In genomic region chr1:248791010-248791409, GRCh38 we compare ENCODE assay signal across 25 cellular contexts. TPM values are rescaled to one million over a fixed set of nuclear protein-coding genes. Genes with fewer than 3 reads are reported as not detected.
DNase-seq lines count a peak whose midpoint lies in the region; ATAC-seq and TF ChIP-seq lines count a peak whose summit lies in the region.
"Had no signal": no experiment of that assay in that cellular context is flagged by ENCODE, and none has a peak within 500 bp of the region (broad histone marks: within the 10 kb centered on the region; RNA-seq: fewer than 3 reads in every experiment).

No MANE protein-coding gene starts in this region.

- H3K27me3 Mint-ChIP-seq in activated B cell treated with CpG ODN at 0.5 μM for 24 hours, result no peaks in the 10 kb centered on the region
- no peaks in the 10 kb centered on the region for H3K27me3 Mint-ChIP-seq in stimulated activated naive B cell treated with anti-CD40 and anti-IgM and Interleukin-4, amounts not matched to agents 10 μg/mL and 1 μg/mL and 100 μg/mL, for 72 hours

- no peak overlapping the region for H3K4me3 Mint-ChIP-seq in activated B cell treated with CpG ODN at 0.5 μM for 24 hours
- no peak overlapping the region for H3K4me3 Mint-ChIP-seq in stimulated activated naive B cell treated with anti-CD40 and anti-IgM and Interleukin-4, amounts not matched to agents 10 μg/mL and 1 μg/mL and 100 μg/mL, for 72 hours
- H3K4me3 Mint-ChIP-seq: CD4-positive, CD25-positive, alpha-beta regulatory T cell; GM23338 had no signal

- no peaks in the 10 kb centered on the region for H3K36me3 ChIP-seq in mucosa of descending colon (ENCODE audit: low read depth)

- H3K4me3 ChIP-seq in mucosa of descending colon, result no peak overlapping the region
- H3K4me3 ChIP-seq in foreskin fibroblast (ENCODE audit: low read depth in 1 of 2, low read length in 2 of 2), result no peak overlapping the region
- H3K4me3 ChIP-seq: GM23338 had no signal

- CTCF ChIA-PET in activated B cell treated with CpG ODN at 0.5 μM for 24 hours (lab: Charles Lee), result interaction anchor here (0.6 to 2.8 kb wide), 2 partner anchors 14 to 50 kb away, joined by 3 to 20 read pairs; no protein-coding TSS in a partner anchor

- H3K9me3 Mint-ChIP-seq in activated B cell treated with CpG ODN at 0.5 μM for 24 hours, result peaks cover 9% of the 10 kb centered on the region
- H3K9me3 Mint-ChIP-seq in stimulated activated naive B cell treated with anti-CD40 and anti-IgM and Interleukin-4, amounts not matched to agents 10 μg/mL and 1 μg/mL and 100 μg/mL, for 72 hours, result peaks cover 8 to 14% of the 10 kb centered on the region in 2 donors

- peaks cover 11% of the 10 kb centered on the region for H3K36me3 Mint-ChIP-seq in activated B cell treated with CpG ODN at 0.5 μM for 24 hours (ENCODE audit: low read depth)
- peaks cover 7 to 11% of the 10 kb centered on the region in 2 donors for H3K36me3 Mint-ChIP-seq in stimulated activated naive B cell treated with anti-CD40 and anti-IgM and Interleukin-4, amounts not matched to agents 10 μg/mL and 1 μg/mL and 100 μg/mL, for 72 hours
- H3K36me3 Mint-ChIP-seq: CD4-positive, CD25-positive, alpha-beta regulatory T cell had no signal

- POLR2A ChIA-PET in activated B cell treated with CpG ODN at 0.5 μM for 24 hours (lab: Charles Lee), result interaction anchor here (3.0 kb wide), 1 partner anchor 14 kb away, joined by 22 read pairs; no protein-coding TSS in a partner anchor

- H3K4me1 ChIP-seq in mucosa of descending colon (ENCODE audit: low read depth), result peaks cover 11% of the 10 kb centered on the region

- TF ChIP-seq CTCF in activated B cell treated with CpG ODN at 0.5 μM for 24 hours (IDR thresholded peaks at IDR 0.05) (no peak), mucosa of descending colon (IDR thresholded peaks at IDR 0.05) (no peak), foreskin fibroblast (IDR thresholded peaks at IDR 0.05; ENCODE audit: low read depth, low read length) (no peak)

- H3K9me3 ChIP-seq in mucosa of descending colon, result no peaks in the 10 kb centered on the region

- ATAC-seq in activated B cell treated with CpG ODN at 0.5 μM for 24 hours (ENCODE audit: low read depth), result no peak
- peak; percentile 31 for ATAC-seq in mucosa of descending colon
- ATAC-seq in stimulated activated naive B cell treated with anti-CD40 and anti-IgM and Interleukin-4, amounts not matched to agents 10 μg/mL and 1 μg/mL and 100 μg/mL, for 72 hours (replicated peaks), result no peak
- ATAC-seq: GM23338, SK-N-SH treated with all-trans-retinoic acid at 6 μM for 48 hours had no signal

- intact Hi-C loops in activated B cell treated with CpG ODN at 0.5 μM for 24 hours (cut with micrococcal nuclease), result loop anchor here (5.0 kb wide), 1 partner anchor 39 kb away; no protein-coding TSS in a partner anchor
- intact Hi-C loops in mucosa of descending colon (cut with DNase I, micrococcal nuclease), result no loop called here

- peaks cover 58% of the 10 kb centered on the region for H3K4me1 Mint-ChIP-seq in activated B cell treated with CpG ODN at 0.5 μM for 24 hours
- peaks cover 30 to 62% of the 10 kb centered on the region in 2 donors for H3K4me1 Mint-ChIP-seq in stimulated activated naive B cell treated with anti-CD40 and anti-IgM and Interleukin-4, amounts not matched to agents 10 μg/mL and 1 μg/mL and 100 μg/mL, for 72 hours
- H3K4me1 Mint-ChIP-seq: CD4-positive, CD25-positive, alpha-beta regulatory T cell; GM23338 had no signal

- DNase-seq in NCI-H146 (lab: John Stamatoyannopoulos, UW), result peak; percentile 8
- DNase-seq in NCI-H146 treated with DMSO at 0.1 percent for 48 hours (lab: John Stamatoyannopoulos, UW; ENCODE audit: unreplicated experiment), result no peak
- DNase-seq in activated B cell treated with CpG ODN at 0.5 μM for 24 hours, result no peak
- no peak for DNase-seq in mucosa of descending colon
- DNase-seq in stimulated activated naive B cell treated with anti-CD40 and anti-IgM and Interleukin-4, amounts not matched to agents 10 μg/mL and 1 μg/mL and 100 μg/mL, for 72 hours, result no peak
- no peak for DNase-seq in effector CD4-positive, alpha-beta T cell
- no peak for DNase-seq in foreskin fibroblast
- no peak for DNase-seq in NCI-H526 treated with DMSO at 0.1 percent for 48 hours (lab: John Stamatoyannopoulos, UW)
- DNase-seq: AML-193; CD4-positive, CD25-positive, alpha-beta regulatory T cell; COR-L47; GDM1; IMR-90; Karpas-422; NCI-H1417 treated with DMSO at 0.1 percent for 48 hours; NCI-H2029 treated with DMSO at 0.1 percent for 48 hours; NCI-H2171 treated with DMSO at 0.1 percent for 48 hours; NCI-H446; NCI-H748 treated with DMSO at 0.1 percent for 48 hours; NK-92 treated with Interleukin-12 subunit alpha and Interleukin-12 subunit beta, amount 100 ng/mL, for 24 hours; SHP77 treated with DMSO at 0.1 percent for 48 hours had no signal

- H3K27ac Mint-ChIP-seq in activated B cell treated with CpG ODN at 0.5 μM for 24 hours, result peak overlapping the region; percentile 93
- peak overlapping the region; percentile 25 for H3K27ac Mint-ChIP-seq in stimulated activated naive B cell treated with anti-CD40 and anti-IgM and Interleukin-4, amounts not matched to agents 10 μg/mL and 1 μg/mL and 100 μg/mL, for 72 hours
- H3K27ac Mint-ChIP-seq: CD4-positive, CD25-positive, alpha-beta regulatory T cell; GM23338 had no signal

RNA-seq across cellular contexts. Expression of gene SH3BP5L, which starts 34.7 kb away (rescaled TPM):
- total RNA-seq in activated B cell treated with CpG ODN at 0.5 μM for 24 hours, result 26.3 and 27.3 TPM in 2 replicates
- total RNA-seq in mucosa of descending colon, result 10 to 100 TPM; 27.2 to 31.0 (median 29.3) TPM

RNA-seq across cellular contexts. Expression of gene LYPD8, which starts 35.5 kb away (rescaled TPM):
- total RNA-seq in activated B cell treated with CpG ODN at 0.5 μM for 24 hours (not detected in 2 replicates), mucosa of descending colon (100 to 1,000 TPM; 235 to 700 (median 647) TPM)
- total RNA-seq: CD4-positive, CD25-positive, alpha-beta regulatory T cell; GM23338; IMR-90; MCF 10A; OCI-LY7 had no signal

RNA-seq across cellular contexts. Expression of gene ZNF672, which starts 47.0 kb away (rescaled TPM):
- total RNA-seq in activated B cell treated with CpG ODN at 0.5 μM for 24 hours (47.0 and 52.2 TPM in 2 replicates), mucosa of descending colon (10 to 100 TPM; 29.6 to 38.8 (median 38.3) TPM)

Comparison
In these comparisons a context has a peak if more than half of its experiments do, and no peak if none do; other contexts are left out.
1. RNA of gene LYPD8, which starts 35.5 kb away (total RNA-seq): 235 to 700 TPM in mucosa of descending colon; not detected in activated B cell treated with CpG ODN at 0.5 μM for 24 hours; every median in the first group is over 100 times any median in the second.